Comparison of ENCODE assay signal across 8 cellular contexts in the genomic region with DNA sequence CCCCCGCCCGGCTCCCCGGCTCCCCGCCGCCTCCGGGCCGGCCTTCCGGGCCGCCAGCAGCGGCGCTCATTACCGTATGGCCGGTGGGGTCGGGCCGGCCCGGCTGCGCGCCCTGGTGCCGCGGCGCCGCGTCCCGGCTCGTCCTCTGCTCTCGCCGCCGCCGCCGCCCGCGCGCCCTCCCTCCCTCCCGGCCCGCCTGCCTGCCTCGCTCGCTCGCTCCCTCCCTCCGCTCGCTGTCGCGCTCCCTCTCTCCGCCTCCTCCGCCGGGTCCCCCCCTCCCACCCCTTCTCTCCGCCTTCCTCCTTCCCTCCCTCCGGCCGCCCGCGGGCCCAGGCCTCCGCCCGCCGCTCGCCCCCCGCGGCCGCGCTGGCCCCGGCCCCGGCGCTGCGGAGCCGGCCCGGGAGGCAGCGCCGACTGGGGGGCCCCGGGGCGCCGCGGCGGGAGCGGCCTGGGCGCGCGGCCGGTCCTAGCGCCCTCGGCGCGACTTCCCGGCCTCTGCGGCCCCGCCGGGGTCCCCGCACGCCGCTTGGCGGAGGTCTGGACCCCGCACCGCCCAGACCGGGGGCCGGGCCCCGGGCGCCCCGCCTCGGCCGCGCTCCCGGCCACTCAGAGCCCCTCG. TPM values are rescaled to one million over a fixed set of nuclear protein-coding genes. Genes with fewer than 3 reads are reported as not detected.
A peak's percentile ranks its signal among the peaks of the same experiment; 100 is the strongest.
DNase-seq lines count a peak whose midpoint lies in the region; ATAC-seq and TF ChIP-seq lines count a peak whose summit lies in the region.

DNMT3A (minus strand) TSS at position 173 of the 619 bp plus-strand sequence. CDS start 27,941 bp downstream, outside the sequence.

- peak within 1 kb of the TSS in 6 of 9 donors; percentile 10 to 89 (median 56) for H3K27ac Mint-ChIP-seq in naive thymus-derived CD4-positive, alpha-beta T cell

- ATAC-seq in GM19351 (IDR thresholded peaks at IDR 0.05; ENCODE audit: unreplicated experiment), result peak; percentile 25
- peak; percentile 25 for ATAC-seq in HG03442 (IDR thresholded peaks at IDR 0.05; ENCODE audit: unreplicated experiment)
- peak; percentile 54 for ATAC-seq in naive thymus-derived CD4-positive, alpha-beta T cell

- CTCF ChIA-PET in OCI-LY7 (lab: Charles Lee; ENCODE audit: unreplicated experiment), result interaction anchor here (0.6 to 1.2 kb wide), 2 partner anchors 20 to 102 kb away, joined by 3 to 4 read pairs; no protein-coding TSS in a partner anchor
- CTCF ChIA-PET in naive thymus-derived CD4-positive, alpha-beta T cell (lab: Charles Lee), result interaction anchor here (1.0 to 2.8 kb wide), 4 partner anchors 12 to 34 kb away, joined by 3 to 11 read pairs (median 4); no protein-coding TSS in a partner anchor

- no peaks in the 10 kb centered on the region for H3K27me3 Mint-ChIP-seq in naive thymus-derived CD4-positive, alpha-beta T cell

- H3K4me3 Mint-ChIP-seq in naive thymus-derived CD4-positive, alpha-beta T cell, result peak within 1 kb of the TSS; percentile 68 to 88 (median 78)

- H3K36me3 ChIP-seq in OCI-LY7 (ENCODE audit: insufficient read depth, low read length), result no peaks in the 10 kb centered on the region
- H3K36me3 ChIP-seq in naive thymus-derived CD4-positive, alpha-beta T cell (ENCODE audit: control insufficient read depth in 2 of 3, insufficient read depth in 3 of 3, low read length in 3 of 3), result no peaks in the 10 kb centered on the region

- DNase-seq in OCI-LY7 (ENCODE audit: low spot score), result peak; percentile 72
- peak; percentile 48 for DNase-seq in activated T-helper 9 cell treated with anti-CD3 and anti-CD28 coated beads, Interleukin-2, amount 50 U/mL, for 16 hours (ENCODE audit: low read depth)
- peak; percentile 66 for DNase-seq in fibroblast of pulmonary artery (ENCODE audit: low read depth)
- DNase-seq in naive thymus-derived CD4-positive, alpha-beta T cell, result peak in 8 of 9 donors; percentile 36 to 59 (median 46)

- H3K4me2 ChIP-seq in OCI-LY7 (ENCODE audit: low read length), result peak within 1 kb of the TSS; percentile 74

- no peaks in the 10 kb centered on the region for H3K9me2 ChIP-seq in OCI-LY7 (ENCODE audit: insufficient read depth, low read length)

- no peaks in the 10 kb centered on the region for H4K20me1 ChIP-seq in OCI-LY7 (ENCODE audit: insufficient read depth, low read length)

- H2AFZ ChIP-seq in OCI-LY7 (ENCODE audit: low read length), result peak within 1 kb of the TSS; percentile 69

- POLR2A ChIA-PET in OCI-LY7 (lab: Charles Lee), result no interaction called here
- POLR2A ChIA-PET in naive thymus-derived CD4-positive, alpha-beta T cell (lab: Charles Lee), result interaction anchor here (1.0 to 1.6 kb wide), 7 partner anchors 21 to 69 kb away, joined by 3 to 14 read pairs (median 5); no protein-coding TSS in a partner anchor

- H3K27ac ChIP-seq in C4-2B (peak within 1 kb of the TSS; percentile 61), OCI-LY7 (ENCODE audit: low read depth, low read length, poor library complexity, severe bottlenecking) (no peak within 1 kb of the TSS), temporal lobe (ENCODE audit: low read depth, low read length) (peak within 1 kb of the TSS; percentile 73)
- no peak within 1 kb of the TSS for H3K27ac ChIP-seq in naive thymus-derived CD4-positive, alpha-beta T cell (ENCODE audit: low read depth, low read length)

- peaks cover 0 to 3% (median 0%) of the 10 kb centered on the region in 5 donors for H3K36me3 Mint-ChIP-seq in naive thymus-derived CD4-positive, alpha-beta T cell

- no peaks in the 10 kb centered on the region for H3K9me3 Mint-ChIP-seq in naive thymus-derived CD4-positive, alpha-beta T cell

- BruUV-seq in OCI-LY7 (replicated peaks; lab: Mats Ljungman, UMichigan), result no TSS peak

- H3K9me3 ChIP-seq in OCI-LY7 (ENCODE audit: low read length), result no peaks in the 10 kb centered on the region
- H3K9me3 ChIP-seq in naive thymus-derived CD4-positive, alpha-beta T cell (ENCODE audit: control insufficient read depth in 2 of 3, low read length in 3 of 3), result no peaks in the 10 kb centered on the region

- intact Hi-C loops in OCI-LY7 (cut with micrococcal nuclease; ENCODE audit: unreplicated experiment), result loop anchor here (1.0 to 2.0 kb wide), 4 partner anchors 34 to 225 kb away; no protein-coding TSS in a partner anchor
- intact Hi-C loops in naive thymus-derived CD4-positive, alpha-beta T cell (cut with micrococcal nuclease), result loop anchor here (1.0 to 10.0 kb wide), 11 partner anchors 20 to 535 kb away; partner anchors contain the start of genes ASXL2 (in 1 of the 2) and DTNB (in 1 of the 2)

- no peaks in the 10 kb centered on the region for H3K27me3 ChIP-seq in naive thymus-derived CD4-positive, alpha-beta T cell (ENCODE audit: control insufficient read depth in 2 of 2, insufficient read depth in 2 of 2, low read length in 2 of 2)

- H3K4me1 ChIP-seq in OCI-LY7 (ENCODE audit: insufficient read depth, low read length, poor library complexity, severe bottlenecking), result peaks cover 6% of the 10 kb centered on the region
- H3K4me1 ChIP-seq in naive thymus-derived CD4-positive, alpha-beta T cell (ENCODE audit: control insufficient read depth in 2 of 2, insufficient read depth in 2 of 2, low read length in 2 of 2), result peaks cover 5 to 36% of the 10 kb centered on the region in 2 donors

- peak within 1 kb of the TSS; percentile 75 for H3K4me3 ChIP-seq in OCI-LY7 (ENCODE audit: low read depth, low read length, poor library complexity, severe bottlenecking)
- H3K4me3 ChIP-seq in fibroblast of pulmonary artery (replicated peaks; ENCODE audit: low read depth, low read length), result peak within 1 kb of the TSS; percentile 58
- H3K4me3 ChIP-seq in naive thymus-derived CD4-positive, alpha-beta T cell (ENCODE audit: low read length), result peak within 1 kb of the TSS; percentile 56

- H3K79me2 ChIP-seq in OCI-LY7 (ENCODE audit: insufficient read depth, low read depth, low read length), result no peaks in the 10 kb centered on the region

- H3K4me1 Mint-ChIP-seq in naive thymus-derived CD4-positive, alpha-beta T cell, result peaks cover 24 to 34% (median 30%) of the 10 kb centered on the region in 7 donors

- TF ChIP-seq CTCF in C4-2B (conservative IDR thresholded peaks at IDR 0.05) (no peak), OCI-LY7 (conservative IDR thresholded peaks at IDR 0.05; ENCODE audit: low read length) (no peak), fibroblast of pulmonary artery (IDR thresholded peaks at IDR 0.05; ENCODE audit: low read length, missing control alignments) (no peak)

RNA-seq across cellular contexts. Expression of gene DNMT3A, which starts in this region (rescaled TPM):
- total RNA-seq in OCI-LY7 (2014; rRNA removed; shearing (Covaris generic)), result 2.6 and 2.8 TPM in 2 replicates
- total RNA-seq in OCI-LY7 (2022) (7.2 and 7.3 TPM in 2 replicates), temporal lobe (39.8 TPM)
- 100 to 1,000 TPM in 3 of 5 experiments, 10 to 100 TPM in 2; 78.9 to 117 (median 106) TPM for total RNA-seq in naive thymus-derived CD4-positive, alpha-beta T cell
- 10 to 100 TPM; 19.4 to 29.0 TPM for polyA plus RNA-seq in naive thymus-derived CD4-positive, alpha-beta T cell

Comparison
In these comparisons a context has a peak if more than half of its experiments do, and no peak if none do; other contexts are left out.
1. H3K27ac ChIP-seq: peak in C4-2B (single experiment) and temporal lobe (single experiment); none in OCI-LY7 (single experiment) and naive thymus-derived CD4-positive, alpha-beta T cell (single experiment).
2. Peak in every context shown above with its lines, with median percentiles within 50 percentile points of each other: ATAC-seq, DNase-seq and H3K4me3 ChIP-seq.